ENCODE assay signal across 30 cellular contexts in the genomic region with DNA sequence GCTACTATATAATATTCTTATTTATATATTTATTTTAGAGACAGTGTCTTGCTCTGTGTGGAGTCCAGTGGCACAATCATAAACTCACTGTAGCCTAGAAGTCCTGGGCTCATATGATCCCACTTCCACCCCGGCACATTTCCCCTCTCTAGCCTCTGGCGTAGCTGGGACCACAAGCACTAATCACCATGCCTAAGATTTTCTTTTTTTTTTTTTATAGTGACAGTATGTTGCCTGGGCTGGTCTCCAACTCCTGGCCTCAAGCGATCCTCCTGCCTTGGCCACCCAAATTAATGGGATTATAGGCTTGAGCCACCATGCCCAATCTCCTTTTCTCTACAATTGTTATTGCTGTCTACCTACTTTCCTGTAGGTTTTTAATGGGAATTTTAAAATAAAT.
"Had no signal": no experiment of that assay in that cellular context is flagged by ENCODE, and none has a peak within 500 bp of the region (broad histone marks: within the 10 kb centered on the region; RNA-seq: fewer than 3 reads in every experiment).

No MANE protein-coding gene starts in this region.

- H3K27me3 ChIP-seq: adrenal gland, ascending aorta, body of pancreas, brain microvascular endothelial cell, breast epithelium, cardiac muscle cell had no signal

- H3K4me3 ChIP-seq: adrenal gland, ascending aorta, body of pancreas, breast epithelium, cardiac muscle cell had no signal

- H3K27ac ChIP-seq: adrenal gland, ascending aorta, body of pancreas, brain microvascular endothelial cell, breast epithelium, cardiac muscle cell had no signal

- DNase-seq: activated effector memory CD4-positive, alpha-beta T cell treated with anti-CD3 and anti-CD28 coated beads, Interleukin-2, amount 50 U/mL, for 16 hours; activated effector memory CD4-positive, alpha-beta T cell treated with Interleukin-2 at 50 U/mL for 16 hours; activated gamma-delta T cell; activated gamma-delta T cell treated with Interleukin-2 at 50 U/mL for 16 hours; activated naive CD4-positive, alpha-beta T cell; activated naive CD4-positive, alpha-beta T cell treated with anti-CD3 and anti-CD28 coated beads for 36 hours; activated naive CD4-positive, alpha-beta T cell treated with anti-CD3 and anti-CD28 coated beads, Interleukin-2, amount 10 ng/mL, durations not matched to agents 7 days and 5 days; activated naive CD4-positive, alpha-beta T cell treated with anti-CD3 and anti-CD28 coated beads, Interleukin-2, amount 50 U/mL, for 16 hours; activated naive CD4-positive, alpha-beta T cell treated with Interleukin-2 at 50 U/mL for 16 hours; activated naive CD8-positive, alpha-beta T cell treated with anti-CD3 and anti-CD28 coated beads for 36 hours; activated naive CD8-positive, alpha-beta T cell treated with anti-CD3 and anti-CD28 coated beads, Interleukin-2, amount 10 ng/mL, durations not matched to agents 7 days and 5 days; activated naive CD8-positive, alpha-beta T cell treated with anti-CD3 and anti-CD28 coated beads, Interleukin-2, amount 50 U/mL, for 24 hours; activated T-cell treated with anti-CD3 and anti-CD28 coated beads, Interleukin-2, amount 50 U/mL, for 1 hour; activated T-cell treated with anti-CD3 and anti-CD28 coated beads, Interleukin-2, amount 50 U/mL, for 24 hours; activated T-cell treated with anti-CD3 and anti-CD28 coated beads, Interleukin-2, amount 50 U/mL, for 4 hours; activated T-cell treated with anti-CD3 and anti-CD28 coated beads, Interleukin-2, amount 50 U/mL, for 48 hours; activated T-cell treated with anti-CD3 and anti-CD28 coated beads, Interleukin-2, amount 50 U/mL, for 72 hours; adrenal gland; amniotic stem cell; amygdala; anterior cingulate cortex; aorta; body of pancreas; brain microvascular endothelial cell; caudate nucleus; central memory CD4-positive, alpha-beta T cell; cerebellar nuclear complex had no signal

- H3K36me3 ChIP-seq: adrenal gland, ascending aorta, brain microvascular endothelial cell, breast epithelium, cardiac muscle cell had no signal

- H3K4me1 ChIP-seq: adrenal gland, ascending aorta, body of pancreas, breast epithelium had no signal

- H3K9me3 ChIP-seq: adrenal gland, ascending aorta, body of pancreas, breast epithelium had no signal
